ENCODE assay signal across 1 cellular context in genomic region chr2:202064881-202065230, GRCh38.
TF ChIP-seq lines count a peak whose summit lies in the region.

No MANE protein-coding gene starts in this region.

TF ChIP-seq in GM23338, 12 proteins besides CTCF, POLR2A, EP300 and RAD21:
- no peak for TF ChIP-seq ZNF462 (CRISPR knock-in tag; IDR thresholded peaks at IDR 0.05)
- no peak for TF ChIP-seq ZNF114 (CRISPR knock-in tag; IDR thresholded peaks at IDR 0.05)
- no peak for TF ChIP-seq REST (IDR thresholded peaks at IDR 0.05; ENCODE audit: unreplicated experiment)
- TF ChIP-seq EZH2phosphoT487 (IDR thresholded peaks at IDR 0.05; ENCODE audit: unreplicated experiment) = no peak
- TF ChIP-seq CREB1 (CRISPR knock-in tag; IDR thresholded peaks at IDR 0.05; ENCODE audit: low read depth) = no peak
- TF ChIP-seq ZNF331 (CRISPR knock-in tag; IDR thresholded peaks at IDR 0.05; ENCODE audit: low read depth) = no peak
- no peak for TF ChIP-seq ETS1 (IDR thresholded peaks at IDR 0.05)
- TF ChIP-seq EZH2 (IDR thresholded peaks at IDR 0.05; ENCODE audit: low read depth, unreplicated experiment) = no peak
- no peak for TF ChIP-seq POLR2AphosphoS5 (IDR thresholded peaks at IDR 0.05; ENCODE audit: low read depth)
